1 cellular context compared by ENCODE assay signal in the genomic region with DNA sequence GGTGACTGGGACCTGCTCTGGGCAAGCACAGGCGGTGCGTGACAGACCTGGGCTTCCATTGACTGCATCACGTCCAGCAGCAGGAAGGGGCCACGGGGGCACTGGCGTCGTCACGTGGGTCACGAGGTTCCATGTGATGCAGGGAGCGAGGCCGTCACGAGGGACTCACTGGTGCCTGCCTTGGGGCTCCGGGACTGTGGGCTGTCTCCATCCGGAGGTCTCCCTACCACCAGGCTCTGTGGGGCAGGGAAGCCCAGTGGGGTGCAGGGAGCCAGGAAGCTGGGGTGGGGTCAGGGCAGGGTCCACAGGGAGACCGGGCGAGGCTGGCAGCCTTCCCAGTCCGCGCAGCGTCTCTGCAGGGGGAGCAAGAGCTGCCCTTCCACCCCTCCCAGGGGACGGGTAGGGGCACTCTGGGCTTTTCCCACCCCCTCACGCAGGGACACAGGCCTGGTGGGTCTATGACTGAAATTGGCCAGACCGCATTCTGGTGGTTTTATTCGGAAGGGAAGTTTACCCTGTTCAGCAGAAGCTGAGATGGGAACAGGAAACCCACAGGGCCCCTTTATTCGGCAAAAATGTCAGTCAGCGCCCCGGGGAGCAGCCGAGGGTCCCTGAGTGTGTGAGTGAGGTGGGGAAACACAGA.
TF ChIP-seq lines count a peak whose summit lies in the region.

No MANE protein-coding gene starts in this region.

TF ChIP-seq in endothelial cell of umbilical vein, 7 proteins besides CTCF, POLR2A, EP300 and RAD21:
- TF ChIP-seq JUN (IDR thresholded peaks at IDR 0.05; ENCODE audit: borderline replicate concordance, insufficient read depth, insufficient read length, low read depth) (no peak), POLR2AphosphoS5 (IDR thresholded peaks at IDR 0.05; ENCODE audit: insufficient read depth, low read depth, low read length) (no peak), EZH2 (IDR thresholded peaks at IDR 0.05; ENCODE audit: borderline replicate concordance, low read depth, low read length, severe bottlenecking) (no peak), FOS (IDR thresholded peaks at IDR 0.05; ENCODE audit: borderline replicate concordance, insufficient read depth, low read length) (no peak)
- TF ChIP-seq, protein P1, sequence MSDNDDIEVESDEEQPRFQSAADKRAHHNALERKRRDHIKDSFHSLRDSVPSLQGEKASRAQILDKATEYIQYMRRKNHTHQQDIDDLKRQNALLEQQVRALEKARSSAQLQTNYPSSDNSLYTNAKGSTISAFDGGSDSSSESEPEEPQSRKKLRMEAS (IDR thresholded peaks at IDR 0.05; ENCODE audit: insufficient read depth, insufficient read length) = peak; percentile 93
